Comparison of ENCODE assay signal across 9 cellular contexts in genomic region chr13:69857188-69857821, GRCh38.
DNase-seq lines count a peak whose midpoint lies in the region; ATAC-seq and TF ChIP-seq lines count a peak whose summit lies in the region.
"Had no signal": no experiment of that assay in that cellular context is flagged by ENCODE, and none has a peak within 500 bp of the region (broad histone marks: within the 10 kb centered on the region; RNA-seq: fewer than 3 reads in every experiment).

No MANE protein-coding gene starts in this region.

- DNase-seq in NOMO-1 (lab: John Stamatoyannopoulos, UW; ENCODE audit: unreplicated experiment in 2 of 2) = peak; percentile 5 to 28
- no peak for DNase-seq in NOMO-1 treated with dmso at 0.1 percent for 144 hours (lab: John Stamatoyannopoulos, UW; ENCODE audit: unreplicated experiment)
- DNase-seq in MV-4-11 (lab: John Stamatoyannopoulos, UW) = peak; percentile 7
- peak; percentile 63 for DNase-seq in SK-N-MC (ENCODE audit: low read depth, low spot score)
- peak in 1 of 2 donors; percentile 2 for DNase-seq in foreskin fibroblast
- peak; percentile 80 for DNase-seq in superior temporal gyrus (ENCODE audit: extremely low spot score)
- DNase-seq in effector CD8-positive, alpha-beta T cell (lab: John Stamatoyannopoulos, UW) = no peak

- no peak overlapping the region for H3K27ac ChIP-seq in SK-N-MC
- H3K27ac ChIP-seq: BLaER1 had no signal

- no peaks in the 10 kb centered on the region for H3K36me3 ChIP-seq in SK-N-MC (ENCODE audit: insufficient read depth, low read length)
- H3K36me3 ChIP-seq: BLaER1 had no signal

- H3K4me3 ChIP-seq in SK-N-MC (no peak overlapping the region), foreskin fibroblast (ENCODE audit: low read depth in 1 of 2, low read length in 2 of 2) (no peak overlapping the region)
- H3K4me3 ChIP-seq: BLaER1 had no signal

- peak; percentile 75 for ATAC-seq in HG02571 (IDR thresholded peaks at IDR 0.05; ENCODE audit: unreplicated experiment)

- no peaks in the 10 kb centered on the region for H3K9me3 ChIP-seq in SK-N-MC (ENCODE audit: low read depth, low read length)
- H3K9me3 ChIP-seq: BLaER1 had no signal

- H3K9ac ChIP-seq in SK-N-MC (ENCODE audit: insufficient read length) = no peak overlapping the region
- H3K9ac ChIP-seq: BLaER1 had no signal

- TF ChIP-seq CTCF in foreskin fibroblast (IDR thresholded peaks at IDR 0.05; ENCODE audit: low read depth, low read length) = peak; percentile 41

Comparison
In these comparisons a context has a peak if more than half of its experiments do, and no peak if none do; other contexts are left out.
1. DNase-seq: peak in NOMO-1 (2 of 2), MV-4-11 (single experiment), SK-N-MC (single experiment) and superior temporal gyrus (single experiment); none in NOMO-1 treated with dmso at 0.1 percent for 144 hours (single experiment) and effector CD8-positive, alpha-beta T cell (single experiment).